In the genomic region with DNA sequence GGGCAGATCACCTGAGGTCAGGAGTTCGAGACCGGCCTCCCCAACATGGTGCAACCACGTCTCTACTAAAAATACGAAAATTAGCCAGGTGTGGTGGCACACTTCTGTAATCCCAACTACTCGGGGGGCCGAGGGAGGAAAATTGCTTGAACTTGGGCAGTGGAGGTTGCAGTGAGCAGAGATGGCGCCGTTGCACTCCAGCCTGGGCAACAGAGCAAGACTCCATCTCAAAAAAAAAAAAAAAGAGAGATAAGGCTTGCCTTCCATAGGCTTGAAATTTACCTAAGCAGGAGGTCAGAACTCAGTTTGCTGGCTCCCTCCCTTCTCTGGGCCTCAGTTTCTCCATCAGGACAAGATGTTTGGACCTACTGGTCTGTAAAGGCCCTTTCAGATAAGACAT, we compare ENCODE assay signal across 11 cellular contexts. TPM values are rescaled to one million over a fixed set of nuclear protein-coding genes. Genes with fewer than 3 reads are reported as not detected.
DNase-seq lines count a peak whose midpoint lies in the region; ATAC-seq and TF ChIP-seq lines count a peak whose summit lies in the region.
"Had no signal": no experiment of that assay in that cellular context is flagged by ENCODE, and none has a peak within 500 bp of the region (broad histone marks: within the 10 kb centered on the region; RNA-seq: fewer than 3 reads in every experiment).

No MANE protein-coding gene starts in this region.

- H3K4me3 ChIP-seq in BLaER1 treated with 17β-estradiol and CSF1 and Interleukin-3, amounts not matched to agents 10 nM and 100 nM = peak overlapping the region in 9 of 10 experiments; percentile 74 to 98 (median 90); a peak in 19 of 20 replicates
- peak overlapping the region in 1 of 4 donors; percentile 69 for H3K4me3 ChIP-seq in sigmoid colon

- H3K4me1 ChIP-seq in BLaER1 treated with 17β-estradiol and CSF1 and Interleukin-3, amounts not matched to agents 10 nM and 100 nM = peaks cover 17 to 26% (median 19%) of the 10 kb centered on the region in 10 experiments
- H3K4me1 ChIP-seq in sigmoid colon = peaks cover 0 to 18% (median 15%) of the 10 kb centered on the region in 4 donors

- DNase-seq in HEK293T (ENCODE audit: extremely low spot score) (no peak), mesothelial cell of epicardium (ENCODE audit: low spot score in 2 of 2, unreplicated experiment in 2 of 2) (no peak), SHP77 (lab: John Stamatoyannopoulos, UW) (no peak), left ventricle myocardium superior (no peak), sigmoid colon (no peak)
- DNase-seq: GF-D8; SHP77 treated with DMSO at 0.1 percent for 48 hours; stimulated activated naive CD4-positive, alpha-beta T cell had no signal

- H3K27me3 Mint-ChIP-seq in activated T-helper 17 cell treated with anti-CD3 and anti-CD28 coated beads, Interleukin-2, amount 50 U/mL, for 72 hours = no peaks in the 10 kb centered on the region
- no peaks in the 10 kb centered on the region for H3K27me3 Mint-ChIP-seq in mesothelial cell of epicardium (ENCODE audit: low read depth)

- H3K4me3 Mint-ChIP-seq in activated T-helper 17 cell treated with anti-CD3 and anti-CD28 coated beads, Interleukin-2, amount 50 U/mL, for 72 hours = peak overlapping the region; percentile 98
- peak overlapping the region; percentile 93 for H3K4me3 Mint-ChIP-seq in mesothelial cell of epicardium

- peaks cover 0 to 56% (median 35%) of the 10 kb centered on the region in 11 experiments; a peak in 14 of 22 replicates for H4K20me1 ChIP-seq in BLaER1 treated with 17β-estradiol and CSF1 and Interleukin-3, amounts not matched to agents 10 nM and 100 nM

- H3K36me3 Mint-ChIP-seq in activated T-helper 17 cell treated with anti-CD3 and anti-CD28 coated beads, Interleukin-2, amount 50 U/mL, for 72 hours (ENCODE audit: low read depth) = peaks cover 71% of the 10 kb centered on the region
- H3K36me3 Mint-ChIP-seq in mesothelial cell of epicardium = peaks cover 3% of the 10 kb centered on the region

- no peak for TF ChIP-seq POLR2A in sigmoid colon (IDR thresholded peaks at IDR 0.05)

- H3K9ac ChIP-seq in BLaER1 treated with 17β-estradiol and CSF1 and Interleukin-3, amounts not matched to agents 10 nM and 100 nM = peak overlapping the region in 10 of 11 experiments; percentile 79 to 96 (median 89); a peak in 16 of 22 replicates

- TF ChIP-seq CTCF in mesothelial cell of epicardium (IDR thresholded peaks at IDR 0.05; ENCODE audit: unreplicated experiment) (no peak), sigmoid colon (IDR thresholded peaks at IDR 0.05) (no peak)

- H3K4me2 ChIP-seq in BLaER1 treated with 17β-estradiol and CSF1 and Interleukin-3, amounts not matched to agents 10 nM and 100 nM = peak overlapping the region; percentile 82 to 99 (median 95)

- no peaks in the 10 kb centered on the region for H3K9me3 Mint-ChIP-seq in activated T-helper 17 cell treated with anti-CD3 and anti-CD28 coated beads, Interleukin-2, amount 50 U/mL, for 72 hours
- no peaks in the 10 kb centered on the region for H3K9me3 Mint-ChIP-seq in mesothelial cell of epicardium

- peaks cover 9% of the 10 kb centered on the region for H3K4me1 Mint-ChIP-seq in activated T-helper 17 cell treated with anti-CD3 and anti-CD28 coated beads, Interleukin-2, amount 50 U/mL, for 72 hours
- peaks cover 11% of the 10 kb centered on the region for H3K4me1 Mint-ChIP-seq in mesothelial cell of epicardium

- TF ChIP-seq EP300 in sigmoid colon (IDR thresholded peaks at IDR 0.05) = no peak

- no peak for ATAC-seq in activated T-helper 17 cell treated with anti-CD3 and anti-CD28 coated beads, Interleukin-2, amount 50 U/mL, for 72 hours (replicated peaks)
- ATAC-seq in HG03354 (IDR thresholded peaks at IDR 0.05; ENCODE audit: poor library complexity, severe bottlenecking, unreplicated experiment) (no peak), left ventricle myocardium superior (no peak)

- CTCF ChIA-PET in HEK293T (lab: Yijun Ruan, JAX) = no interaction called here

- H3K27ac Mint-ChIP-seq in activated T-helper 17 cell treated with anti-CD3 and anti-CD28 coated beads, Interleukin-2, amount 50 U/mL, for 72 hours = peak overlapping the region; percentile 96
- H3K27ac Mint-ChIP-seq in mesothelial cell of epicardium = peak overlapping the region; percentile 16

- peaks cover 38 to 65% (median 55%) of the 10 kb centered on the region in 11 experiments for H3K36me3 ChIP-seq in BLaER1 treated with 17β-estradiol and CSF1 and Interleukin-3, amounts not matched to agents 10 nM and 100 nM
- H3K36me3 ChIP-seq in sigmoid colon = peaks cover 0 to 49% (median 9%) of the 10 kb centered on the region in 4 donors

- H3K27me3 ChIP-seq in BLaER1 treated with 17β-estradiol and CSF1 and Interleukin-3, amounts not matched to agents 10 nM and 100 nM = no peaks in the 10 kb centered on the region
- no peaks in the 10 kb centered on the region for H3K27me3 ChIP-seq in sigmoid colon

- WGBS in sigmoid colon, 2 donors = 94 to 95% methylated on average over 8 of the region's 8 CpGs

- no peaks in the 10 kb centered on the region for H3K9me3 ChIP-seq in BLaER1 treated with 17β-estradiol and CSF1 and Interleukin-3, amounts not matched to agents 10 nM and 100 nM (replicated peaks in 1 of 11)
- no peaks in the 10 kb centered on the region for H3K9me3 ChIP-seq in sigmoid colon

- intact Hi-C loops in left ventricle myocardium superior (cut with micrococcal nuclease) = no loop called here
- intact Hi-C loops in sigmoid colon (cut with DNase I) = no loop called here

- POLR2A ChIA-PET in HEK293T (lab: Yijun Ruan, JAX) = interaction anchor here (2.6 kb wide), 1 partner anchor 9 kb away, joined by 57 read pairs; the partner anchor contains the start of gene ENDOG

- H3K27ac ChIP-seq in BLaER1 treated with 17β-estradiol and CSF1 and Interleukin-3, amounts not matched to agents 10 nM and 100 nM = peak overlapping the region in 1 of 11 experiments; percentile 88; a peak in 3 of 22 replicates
- no peak overlapping the region for H3K27ac ChIP-seq in sigmoid colon

TF ChIP-seq in HEK293T, 16 proteins besides CTCF, POLR2A, EP300 and RAD21:
- TF ChIP-seq CTBP1 (IDR thresholded peaks at IDR 0.05; ENCODE audit: borderline replicate concordance) (no peak), ZNF384 (IDR thresholded peaks at IDR 0.05) (peak; percentile 71; the same call in 1 of the 2 replicates)

RNA-seq across cellular contexts. Expression of gene SPOUT1, which starts 1.3 kb away (rescaled TPM):
- total RNA-seq in activated T-helper 17 cell treated with anti-CD3 and anti-CD28 coated beads, Interleukin-2, amount 50 U/mL, for 72 hours = 10 to 100 TPM; 51.4 to 80.8 TPM
- 34.6 to 44.8 TPM (median 38.1 TPM) in 3 replicates for total RNA-seq in mesothelial cell of epicardium
- total RNA-seq in left ventricle myocardium superior = 13.5 TPM
- total RNA-seq in sigmoid colon = 10 to 100 TPM; 12.1 to 31.6 (median 25.9) TPM
- 10 to 100 TPM in 1 of 3 donors, 1 to 10 TPM in 2; 4.8 to 28.1 (median 5.8) TPM for polyA plus RNA-seq in sigmoid colon

RNA-seq across cellular contexts. Expression of gene ENDOG, which starts 10.0 kb away (rescaled TPM):
- total RNA-seq in activated T-helper 17 cell treated with anti-CD3 and anti-CD28 coated beads, Interleukin-2, amount 50 U/mL, for 72 hours = 10 to 100 TPM in 1 of 2 donors, 1 to 10 TPM in 1; 6.3 to 15.6 TPM
- total RNA-seq in mesothelial cell of epicardium (9.8 to 10.4 TPM (median 10.1 TPM) in 3 replicates), left ventricle myocardium superior (88.5 TPM), sigmoid colon (10 to 100 TPM in 2 of 4 donors, 1 to 10 TPM in 2; 5.9 to 15.7 (median 9.0) TPM)
- polyA plus RNA-seq in sigmoid colon = 10 to 100 TPM; 30.6 to 49.0 (median 37.9) TPM

RNA-seq across cellular contexts. Expression of gene TBC1D13, which starts 41.2 kb away (rescaled TPM):
- 10 to 100 TPM; 18.7 to 24.2 TPM for total RNA-seq in activated T-helper 17 cell treated with anti-CD3 and anti-CD28 coated beads, Interleukin-2, amount 50 U/mL, for 72 hours
- total RNA-seq in mesothelial cell of epicardium = 34.9 to 37.8 TPM (median 35.4 TPM) in 3 replicates
- 19.9 TPM for total RNA-seq in left ventricle myocardium superior
- 10 to 100 TPM; 13.0 to 25.8 (median 17.8) TPM for total RNA-seq in sigmoid colon
- polyA plus RNA-seq in sigmoid colon = 10 to 100 TPM in 2 of 3 donors, 1 to 10 TPM in 1; 9.0 to 18.0 (median 10.4) TPM

RNA-seq across cellular contexts. Expression of gene KYAT1, which starts 53.5 kb away (rescaled TPM):
- 10 to 100 TPM; 20.1 to 29.6 TPM for total RNA-seq in activated T-helper 17 cell treated with anti-CD3 and anti-CD28 coated beads, Interleukin-2, amount 50 U/mL, for 72 hours
- total RNA-seq in mesothelial cell of epicardium (6.6 to 9.2 TPM (median 8.0 TPM) in 3 replicates), left ventricle myocardium superior (16.6 TPM), sigmoid colon (1 to 10 TPM; 3.9 to 8.0 (median 5.2) TPM)
- polyA plus RNA-seq in sigmoid colon = 1 to 10 TPM in 1 of 3 donors, under 1 TPM in 2; 0.60 to 4.5 (median 0.92) TPM

RNA-seq across cellular contexts. Expression of gene LRRC8A, which starts 53.7 kb away (rescaled TPM):
- total RNA-seq in activated T-helper 17 cell treated with anti-CD3 and anti-CD28 coated beads, Interleukin-2, amount 50 U/mL, for 72 hours = 10 to 100 TPM; 19.3 to 24.5 TPM
- total RNA-seq in mesothelial cell of epicardium (33.9 to 35.9 TPM (median 34.6 TPM) in 3 replicates), left ventricle myocardium superior (21.6 TPM), sigmoid colon (10 to 100 TPM; 26.0 to 59.5 (median 37.4) TPM)
- polyA plus RNA-seq in sigmoid colon = 10 to 100 TPM in 1 of 3 donors, 1 to 10 TPM in 2; 4.8 to 25.2 (median 8.8) TPM
